21 cellular contexts compared by ENCODE assay signal in the genomic region with DNA sequence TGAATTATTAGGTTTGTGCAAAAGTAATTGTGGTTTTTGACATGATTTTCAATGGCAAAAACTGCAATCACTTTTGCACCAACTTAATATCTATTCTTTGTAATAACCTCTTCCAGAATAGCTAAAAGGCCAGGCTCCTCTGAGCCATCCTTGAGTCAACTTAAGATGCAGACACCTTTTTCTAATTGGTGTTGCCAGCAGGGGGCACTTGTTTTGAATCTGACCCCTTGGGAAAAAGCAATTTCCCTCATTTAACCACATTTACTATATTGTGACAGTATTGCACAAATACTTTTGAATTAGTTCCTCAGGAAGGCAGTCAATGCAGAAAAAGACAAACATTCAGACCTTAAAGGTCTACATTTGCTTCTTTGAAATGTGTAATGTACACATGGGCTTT.
DNase-seq lines count a peak whose midpoint lies in the region; ATAC-seq and TF ChIP-seq lines count a peak whose summit lies in the region.
"Had no signal": no experiment of that assay in that cellular context is flagged by ENCODE, and none has a peak within 500 bp of the region (broad histone marks: within the 10 kb centered on the region; RNA-seq: fewer than 3 reads in every experiment).

No MANE protein-coding gene starts in this region.

- H3K9me3 ChIP-seq in endodermal cell (ENCODE audit: control insufficient read depth, low read length) (no peaks in the 10 kb centered on the region), sigmoid colon (no peaks in the 10 kb centered on the region)
- H3K9me3 ChIP-seq: ascending aorta, right atrium auricular region had no signal

- no peak for TF ChIP-seq POLR2A in sigmoid colon (IDR thresholded peaks at IDR 0.05)

- no peaks in the 10 kb centered on the region for H3K27me3 Mint-ChIP-seq in endodermal cell (ENCODE audit: insufficient read depth)
- H3K27me3 Mint-ChIP-seq in activated T-helper 17 cell treated with anti-CD3 and anti-CD28 coated beads, Interleukin-2, amount 50 U/mL, for 72 hours = peaks cover 3% of the 10 kb centered on the region

- TF ChIP-seq CTCF in GM06990 (IDR thresholded peaks at IDR 0.05; ENCODE audit: insufficient read depth, low read length, poor library complexity, severe bottlenecking) (peak; percentile 32), endodermal cell (conservative IDR thresholded peaks at IDR 0.05) (peak; percentile 68), sigmoid colon (IDR thresholded peaks at IDR 0.05) (no peak)

- no peak overlapping the region for H3K27ac Mint-ChIP-seq in endodermal cell
- no peak overlapping the region for H3K27ac Mint-ChIP-seq in activated T-helper 17 cell treated with anti-CD3 and anti-CD28 coated beads, Interleukin-2, amount 50 U/mL, for 72 hours
- H3K27ac Mint-ChIP-seq: CD4-positive, CD25-positive, alpha-beta regulatory T cell had no signal

- H3K36me3 Mint-ChIP-seq in endodermal cell (ENCODE audit: low read depth) = no peaks in the 10 kb centered on the region
- H3K36me3 Mint-ChIP-seq in activated T-helper 17 cell treated with anti-CD3 and anti-CD28 coated beads, Interleukin-2, amount 50 U/mL, for 72 hours (ENCODE audit: low read depth) = no peaks in the 10 kb centered on the region
- H3K36me3 Mint-ChIP-seq: CD4-positive, CD25-positive, alpha-beta regulatory T cell had no signal

- H3K9me3 Mint-ChIP-seq in endodermal cell = peaks cover 1% of the 10 kb centered on the region
- no peaks in the 10 kb centered on the region for H3K9me3 Mint-ChIP-seq in activated T-helper 17 cell treated with anti-CD3 and anti-CD28 coated beads, Interleukin-2, amount 50 U/mL, for 72 hours
- H3K9me3 Mint-ChIP-seq: CD4-positive, CD25-positive, alpha-beta regulatory T cell had no signal

- H3K4me3 Mint-ChIP-seq in endodermal cell = no peak overlapping the region
- H3K4me3 Mint-ChIP-seq in activated T-helper 17 cell treated with anti-CD3 and anti-CD28 coated beads, Interleukin-2, amount 50 U/mL, for 72 hours = no peak overlapping the region
- H3K4me3 Mint-ChIP-seq: CD4-positive, CD25-positive, alpha-beta regulatory T cell; neural crest cell had no signal

- H3K9ac ChIP-seq in endodermal cell (ENCODE audit: extremely low read depth, low read length, poor library complexity, severe bottlenecking) = no peak overlapping the region

- in situ Hi-C loops in ACHN (cut with HindIII; ENCODE audit: low pct_ligation_motif_present, low pct_unique_long_range_greater_than_20kb, low sequenced_read_pairs) = no loop called here

- no peak overlapping the region for H3K27ac ChIP-seq in endodermal cell (ENCODE audit: low read depth, low read length)
- no peak overlapping the region for H3K27ac ChIP-seq in sigmoid colon
- H3K27ac ChIP-seq: ascending aorta, dorsolateral prefrontal cortex, right atrium auricular region, tibial nerve had no signal

- DNase-seq in ACHN (peak; percentile 8), GM06990 (ENCODE audit: extremely low read depth, insufficient read length) (no peak), NAMALWA (ENCODE audit: low spot score) (peak; percentile 15), endodermal cell (no peak), sigmoid colon (no peak), anterior cingulate cortex (lab: John Stamatoyannopoulos, UW) (no peak)
- DNase-seq: activated effector memory CD4-positive, alpha-beta T cell treated with Interleukin-2 at 50 U/mL for 16 hours; dorsolateral prefrontal cortex; GOT3; Kasumi-1; mammary epithelial cell; NCI-H2029; SHP77 treated with DMSO at 0.1 percent for 48 hours; stimulated activated CD4-positive, alpha-beta T cell treated with anti-CD3 and anti-CD28 coated beads, Interleukin-4, amount 100 ng/mL, for 1 hour had no signal

- H3K4me1 ChIP-seq in endodermal cell (ENCODE audit: control insufficient read depth, insufficient read depth, low read length) (no peaks in the 10 kb centered on the region), sigmoid colon (peaks cover 0 to 7% (median 1%) of the 10 kb centered on the region in 4 donors)
- H3K4me1 ChIP-seq: right atrium auricular region had no signal

- no peaks in the 10 kb centered on the region for H3K36me3 ChIP-seq in GM06990 (ENCODE audit: control insufficient read depth, insufficient read depth, low read length)
- H3K36me3 ChIP-seq in endodermal cell (ENCODE audit: control insufficient read depth, insufficient read depth, low read length) = no peaks in the 10 kb centered on the region
- H3K36me3 ChIP-seq in sigmoid colon = no peaks in the 10 kb centered on the region
- H3K36me3 ChIP-seq: ascending aorta, right atrium auricular region, tibial nerve had no signal

- H3K4me1 Mint-ChIP-seq in endodermal cell = peaks cover 3% of the 10 kb centered on the region
- no peaks in the 10 kb centered on the region for H3K4me1 Mint-ChIP-seq in activated T-helper 17 cell treated with anti-CD3 and anti-CD28 coated beads, Interleukin-2, amount 50 U/mL, for 72 hours
- H3K4me1 Mint-ChIP-seq: CD4-positive, CD25-positive, alpha-beta regulatory T cell; neural crest cell had no signal

- H3K4me3 ChIP-seq in GM06990 (replicated peaks; ENCODE audit: low read depth, low read length) = no peak overlapping the region
- H3K4me3 ChIP-seq in endodermal cell (ENCODE audit: low read length) = no peak overlapping the region
- no peak overlapping the region for H3K4me3 ChIP-seq in sigmoid colon
- H3K4me3 ChIP-seq: ascending aorta, dorsolateral prefrontal cortex, right atrium auricular region, tibial nerve had no signal

- TF ChIP-seq EP300 in sigmoid colon (IDR thresholded peaks at IDR 0.05) = no peak

- intact Hi-C loops in sigmoid colon (cut with DNase I) = loop anchor here (10.0 kb wide), 1 partner anchor 844 kb away; a partner anchor contains a TSS

- H3K27me3 ChIP-seq in GM06990 (replicated peaks; ENCODE audit: control insufficient read depth, insufficient read depth, low read length) = no peaks in the 10 kb centered on the region
- H3K27me3 ChIP-seq in endodermal cell (ENCODE audit: control insufficient read depth, insufficient read depth, low read length, poor library complexity, severe bottlenecking) = no peaks in the 10 kb centered on the region
- no peaks in the 10 kb centered on the region for H3K27me3 ChIP-seq in sigmoid colon
- H3K27me3 ChIP-seq: ascending aorta, dorsolateral prefrontal cortex, right atrium auricular region, tibial nerve had no signal

- no peak for ATAC-seq in activated T-helper 17 cell treated with anti-CD3 and anti-CD28 coated beads, Interleukin-2, amount 50 U/mL, for 72 hours (replicated peaks)
- no peak for ATAC-seq in HG02623 (IDR thresholded peaks at IDR 0.05; ENCODE audit: unreplicated experiment)

Comparison
In these comparisons a context has a peak if more than half of its experiments do, and no peak if none do; other contexts are left out.
1. DNase-seq: peak in ACHN (single experiment) and NAMALWA (single experiment); none in GM06990 (single experiment), endodermal cell (single experiment), sigmoid colon (single experiment) and anterior cingulate cortex (0 of 58).
2. CTCF ChIP-seq: peak in GM06990 (single experiment) and endodermal cell (single experiment); none in sigmoid colon (0 of 4).